In the genomic region with DNA sequence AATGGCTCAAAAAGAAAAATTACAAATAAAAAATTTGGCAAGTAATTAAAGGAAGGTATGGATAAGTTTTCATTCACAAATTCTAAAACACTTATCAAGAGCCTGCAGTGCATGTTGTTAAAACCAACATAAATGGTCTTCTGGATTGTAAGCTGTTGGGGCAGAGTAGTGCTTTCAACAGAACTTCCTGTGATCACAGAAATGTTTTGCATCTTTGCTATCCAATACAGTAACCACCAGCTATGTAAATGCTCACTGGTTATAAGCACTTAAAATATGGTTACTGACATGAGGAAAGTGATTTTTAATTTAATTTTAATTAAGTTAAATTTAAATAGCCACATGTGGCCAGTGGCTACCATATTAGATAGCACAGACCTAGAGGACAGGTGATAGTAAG, we compare ENCODE assay signal across 29 cellular contexts.
"Had no signal": no experiment of that assay in that cellular context is flagged by ENCODE, and none has a peak within 500 bp of the region (broad histone marks: within the 10 kb centered on the region; RNA-seq: fewer than 3 reads in every experiment).

No MANE protein-coding gene starts in this region.

- H3K4me3 ChIP-seq: adrenal gland, body of pancreas, colonic mucosa, esophagus squamous epithelium, gastroesophageal sphincter, heart right ventricle, hepatocyte had no signal

- ATAC-seq: activated CD4-positive, alpha-beta T cell treated with anti-CD3 and anti-CD28 coated beads for 36 hours; activated CD8-positive, alpha-beta memory T cell treated with anti-CD3 and anti-CD28 coated beads, Interleukin-2, amount 10 ng/mL, durations not matched to agents 7 days and 5 days; activated CD8-positive, alpha-beta T cell treated with anti-CD3 and anti-CD28 coated beads, Interleukin-2, amount 10 ng/mL, durations not matched to agents 7 days and 5 days; activated naive CD8-positive, alpha-beta T cell treated with anti-CD3 and anti-CD28 coated beads, Interleukin-2, amount 50 U/mL, for 24 hours; body of pancreas; gastroesophageal sphincter; heart right ventricle had no signal

- H3K4me2 ChIP-seq: hepatocyte had no signal

- H3K9me3 ChIP-seq: adrenal gland, body of pancreas, colonic mucosa, esophagus squamous epithelium, gastroesophageal sphincter, heart right ventricle had no signal

- H3K27me3 ChIP-seq: adrenal gland, body of pancreas, colonic mucosa, esophagus squamous epithelium, gastroesophageal sphincter, heart right ventricle, hepatocyte had no signal

- FAIRE-seq: endometrium, endothelial cell of umbilical vein had no signal

- H3K79me2 ChIP-seq: hepatocyte had no signal

- H3K36me3 ChIP-seq: colonic mucosa had no signal

- DNase-seq: activated CD4-positive, alpha-beta memory T cell treated with anti-CD3 and anti-CD28 coated beads for 36 hours; activated CD4-positive, alpha-beta T cell treated with anti-CD3 and anti-CD28 coated beads for 36 hours; activated CD4-positive, alpha-beta T cell treated with anti-CD3 and anti-CD28 coated beads, Interleukin-2, amount 10 ng/mL, durations not matched to agents 24 days and 14 days; activated CD4-positive, CD25-positive, alpha-beta regulatory T cell; activated CD4-positive, CD25-positive, alpha-beta regulatory T cell treated with anti-CD3 and anti-CD28 coated beads, Interleukin-2, amount 50 U/mL, for 72 hours; activated CD8-positive, alpha-beta memory T cell treated with anti-CD3 and anti-CD28 coated beads, Interleukin-2, amount 10 ng/mL, durations not matched to agents 7 days and 5 days; activated CD8-positive, alpha-beta memory T cell treated with anti-CD3 and anti-CD28 coated beads, Interleukin-2, amount 50 U/mL, for 4 hours; activated CD8-positive, alpha-beta T cell treated with anti-CD3 and anti-CD28 coated beads, Interleukin-2, amount 10 ng/mL, durations not matched to agents 7 days and 5 days; activated effector memory CD4-positive, alpha-beta T cell treated with anti-CD3 and anti-CD28 coated beads, Interleukin-2, amount 50 U/mL, for 16 hours; activated naive CD4-positive, alpha-beta T cell treated with anti-CD3 and anti-CD28 coated beads for 36 hours; activated naive CD8-positive, alpha-beta T cell treated with anti-CD3 and anti-CD28 coated beads for 36 hours; activated naive CD8-positive, alpha-beta T cell treated with anti-CD3 and anti-CD28 coated beads, Interleukin-2, amount 50 U/mL, for 24 hours; activated T-cell treated with anti-CD3 and anti-CD28 coated beads, Interleukin-2, amount 50 U/mL, for 1 hour; activated T-cell treated with anti-CD3 and anti-CD28 coated beads, Interleukin-2, amount 50 U/mL, for 48 hours; adrenal gland; amygdala; aorta; body of pancreas; caudate nucleus; colonic mucosa; effector CD8-positive, alpha-beta T cell; esophagus squamous epithelium; foreskin melanocyte; heart right ventricle had no signal

- H2AFZ ChIP-seq: hepatocyte had no signal

- H3K27ac ChIP-seq: adrenal gland, body of pancreas, colonic mucosa, epithelial cell of prostate, esophagus squamous epithelium, gastroesophageal sphincter, heart right ventricle, hepatocyte had no signal

- H3K4me1 ChIP-seq: adrenal gland, body of pancreas, colonic mucosa, esophagus squamous epithelium, gastroesophageal sphincter, heart right ventricle had no signal
